ENCODE assay signal across 1 cellular context in genomic region chr19:41341669-41342490, GRCh38.
TF ChIP-seq lines count a peak whose summit lies in the region.

No MANE protein-coding gene starts in this region.

TF ChIP-seq in SK-N-SH treated with all-trans-retinoic acid at 6 μM for 48 hours, 23 proteins besides CTCF, POLR2A, EP300 and RAD21 (continued from another document):
- TF ChIP-seq ZFP3 (CRISPR knock-in tag; IDR thresholded peaks at IDR 0.05) (no peak), TOX (CRISPR knock-in tag; IDR thresholded peaks at IDR 0.05; ENCODE audit: borderline replicate concordance) (no peak), SNAI2 (CRISPR knock-in tag; IDR thresholded peaks at IDR 0.05) (no peak), ARNTL (CRISPR knock-in tag; IDR thresholded peaks at IDR 0.05; ENCODE audit: borderline replicate concordance, low read depth) (no peak), BACH2 (CRISPR knock-in tag; IDR thresholded peaks at IDR 0.05; ENCODE audit: borderline replicate concordance) (no peak), ZC3H10 (CRISPR knock-in tag; IDR thresholded peaks at IDR 0.05) (no peak), ZFP30 (CRISPR knock-in tag; IDR thresholded peaks at IDR 0.05) (no peak), ZNF8 (CRISPR knock-in tag; IDR thresholded peaks at IDR 0.05) (no peak), ZNF565 (CRISPR knock-in tag; conservative IDR thresholded peaks at IDR 0.05; ENCODE audit: low read depth) (no peak), TCF4 (CRISPR knock-in tag; IDR thresholded peaks at IDR 0.05; ENCODE audit: borderline replicate concordance) (no peak), ZNF70 (CRISPR knock-in tag; IDR thresholded peaks at IDR 0.05) (no peak), CSRNP3 (CRISPR knock-in tag; IDR thresholded peaks at IDR 0.05) (no peak), PPARA (CRISPR knock-in tag; IDR thresholded peaks at IDR 0.05; ENCODE audit: borderline replicate concordance) (no peak), CREB5 (CRISPR knock-in tag; IDR thresholded peaks at IDR 0.05; ENCODE audit: low read depth) (no peak), POU6F1 (CRISPR knock-in tag; IDR thresholded peaks at IDR 0.05; ENCODE audit: borderline replicate concordance, low read depth) (no peak), GLIS3 (CRISPR knock-in tag; IDR thresholded peaks at IDR 0.05) (no peak), RARB (CRISPR knock-in tag; IDR thresholded peaks at IDR 0.05) (no peak)
